ENCODE assay signal across 18 cellular contexts in the genomic region with DNA sequence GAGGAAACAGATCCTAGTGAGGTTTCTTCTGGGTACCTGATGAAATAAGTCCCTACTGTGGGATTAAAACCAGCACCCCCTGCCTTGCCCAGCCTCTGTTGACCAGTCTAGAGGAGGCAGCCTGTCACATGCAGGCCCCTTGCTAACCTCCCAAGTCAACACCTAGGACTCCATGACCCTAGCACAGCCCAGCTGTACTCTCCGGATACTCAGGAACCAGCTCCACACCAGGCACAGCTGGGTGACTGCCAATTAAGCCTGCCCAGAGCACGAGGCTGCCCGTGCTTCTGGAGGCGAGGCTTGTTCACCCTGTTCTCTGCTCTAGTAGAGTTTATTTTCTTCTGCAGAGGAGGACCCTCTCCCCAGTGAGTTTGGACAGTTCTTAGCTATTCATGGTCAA.
DNase-seq lines count a peak whose midpoint lies in the region; ATAC-seq and TF ChIP-seq lines count a peak whose summit lies in the region.
"Had no signal": no experiment of that assay in that cellular context is flagged by ENCODE, and none has a peak within 500 bp of the region (broad histone marks: within the 10 kb centered on the region; RNA-seq: fewer than 3 reads in every experiment).

No MANE protein-coding gene starts in this region.

- H3K36me3 ChIP-seq in body of pancreas (replicated peaks in 1 of 2; ENCODE audit: insufficient read depth in 1 of 2, low read depth in 2 of 2), result no peaks in the 10 kb centered on the region
- H3K36me3 ChIP-seq in prostate gland, result no peaks in the 10 kb centered on the region

- CTCF ChIA-PET in activated CD4-positive, alpha-beta memory T cell treated with anti-CD3 and anti-CD28 coated beads, Interleukin-2, amount 10 ng/mL, durations not matched to agents 7 days and 5 days (lab: Charles Lee), result no interaction called here

- POLR2A ChIA-PET in activated CD4-positive, alpha-beta memory T cell treated with anti-CD3 and anti-CD28 coated beads, Interleukin-2, amount 10 ng/mL, durations not matched to agents 7 days and 5 days (lab: Charles Lee), result no interaction called here

- intact Hi-C loops in body of pancreas (cut with DNase I) (no loop called here), left ventricle myocardium superior (cut with micrococcal nuclease) (no loop called here), prostate gland (cut with DNase I) (no loop called here)

- H3K27me3 ChIP-seq in body of pancreas, result no peaks in the 10 kb centered on the region
- H3K27me3 ChIP-seq in prostate gland (replicated peaks; ENCODE audit: insufficient read depth), result no peaks in the 10 kb centered on the region

- WGBS in body of pancreas, 2 donors, result 49 to 52% methylated on average over 4 of the region's 4 CpGs
- 29% methylated on average over 4 of the region's 4 CpGs for WGBS in prostate gland

- H3K4me1 Mint-ChIP-seq in activated CD4-positive, alpha-beta memory T cell treated with anti-CD3 and anti-CD28 coated beads, Interleukin-2, amount 10 ng/mL, durations not matched to agents 7 days and 5 days, result peaks cover under 1% of the 10 kb centered on the region

- TF ChIP-seq POLR2A in body of pancreas (IDR thresholded peaks at IDR 0.05) (no peak), prostate gland (IDR thresholded peaks at IDR 0.05) (no peak)

- H3K4me3 Mint-ChIP-seq in activated CD4-positive, alpha-beta memory T cell treated with anti-CD3 and anti-CD28 coated beads, Interleukin-2, amount 10 ng/mL, durations not matched to agents 7 days and 5 days, result no peak overlapping the region
- H3K4me3 Mint-ChIP-seq: activated CD8-positive, alpha-beta T cell treated with anti-CD3 and anti-CD28 coated beads, Interleukin-2, amount 10 ng/mL, durations not matched to agents 7 days and 5 days; activated naive CD8-positive, alpha-beta T cell treated with anti-CD3 and anti-CD28 coated beads, Interleukin-2, amount 10 ng/mL, durations not matched to agents 7 days and 5 days; CD4-positive, CD25-positive, alpha-beta regulatory T cell; effector memory CD8-positive, alpha-beta T cell; mesothelial cell of epicardium had no signal

- no peaks in the 10 kb centered on the region for H3K27me3 Mint-ChIP-seq in activated CD4-positive, alpha-beta memory T cell treated with anti-CD3 and anti-CD28 coated beads, Interleukin-2, amount 10 ng/mL, durations not matched to agents 7 days and 5 days
- H3K27me3 Mint-ChIP-seq: CD4-positive, CD25-positive, alpha-beta regulatory T cell; effector memory CD8-positive, alpha-beta T cell had no signal

- H3K4me1 ChIP-seq in body of pancreas (no peaks in the 10 kb centered on the region), prostate gland (replicated peaks) (no peaks in the 10 kb centered on the region)

- peak; percentile 15 for DNase-seq in COR-L47 (lab: John Stamatoyannopoulos, UW)
- DNase-seq in body of pancreas, result peak; percentile 50 to 79 (median 66)
- peak; percentile 76 for DNase-seq in left ventricle myocardium superior
- DNase-seq in prostate gland (ENCODE audit: low spot score), result peak; percentile 18
- DNase-seq in activated CD4-positive, alpha-beta memory T cell treated with anti-CD3 and anti-CD28 coated beads, Interleukin-2, amount 10 ng/mL, durations not matched to agents 7 days and 5 days, result no peak
- no peak for DNase-seq in D341Med (ENCODE audit: low spot score)
- no peak for DNase-seq in central memory CD4-positive, alpha-beta T cell
- DNase-seq: activated CD8-positive, alpha-beta T cell treated with anti-CD3 and anti-CD28 coated beads, Interleukin-2, amount 10 ng/mL, durations not matched to agents 7 days and 5 days; activated naive CD8-positive, alpha-beta T cell treated with anti-CD3 and anti-CD28 coated beads, Interleukin-2, amount 10 ng/mL, durations not matched to agents 7 days and 5 days; CD4-positive, CD25-positive, alpha-beta regulatory T cell; effector memory CD8-positive, alpha-beta T cell; NCI-H146; occipital lobe; T-helper 1 cell had no signal

- H3K4me3 ChIP-seq in body of pancreas (no peak overlapping the region), prostate gland (no peak overlapping the region)
- H3K4me3 ChIP-seq: smooth muscle cell had no signal

- no peak for ATAC-seq in body of pancreas
- peak; percentile 98 for ATAC-seq in left ventricle myocardium superior
- no peak for ATAC-seq in GM21717 (IDR thresholded peaks at IDR 0.05; ENCODE audit: unreplicated experiment)
- ATAC-seq: activated CD8-positive, alpha-beta T cell treated with anti-CD3 and anti-CD28 coated beads, Interleukin-2, amount 10 ng/mL, durations not matched to agents 7 days and 5 days; effector memory CD8-positive, alpha-beta T cell; HCT116 had no signal

- no peaks in the 10 kb centered on the region for H3K9me3 Mint-ChIP-seq in activated CD4-positive, alpha-beta memory T cell treated with anti-CD3 and anti-CD28 coated beads, Interleukin-2, amount 10 ng/mL, durations not matched to agents 7 days and 5 days
- H3K9me3 Mint-ChIP-seq: activated naive CD8-positive, alpha-beta T cell treated with anti-CD3 and anti-CD28 coated beads, Interleukin-2, amount 10 ng/mL, durations not matched to agents 7 days and 5 days; CD4-positive, CD25-positive, alpha-beta regulatory T cell; effector memory CD8-positive, alpha-beta T cell had no signal

- no peak overlapping the region for H3K27ac ChIP-seq in body of pancreas
- peak overlapping the region in 1 of 2 donors; percentile 25 for H3K27ac ChIP-seq in prostate gland

- no peaks in the 10 kb centered on the region for H3K36me3 Mint-ChIP-seq in activated CD4-positive, alpha-beta memory T cell treated with anti-CD3 and anti-CD28 coated beads, Interleukin-2, amount 10 ng/mL, durations not matched to agents 7 days and 5 days (ENCODE audit: low read depth)
- H3K36me3 Mint-ChIP-seq: activated naive CD8-positive, alpha-beta T cell treated with anti-CD3 and anti-CD28 coated beads, Interleukin-2, amount 10 ng/mL, durations not matched to agents 7 days and 5 days had no signal

- TF ChIP-seq CTCF in body of pancreas (IDR thresholded peaks at IDR 0.05) (no peak), prostate gland (IDR thresholded peaks at IDR 0.05) (no peak)

- H3K9me3 ChIP-seq in body of pancreas (peaks cover 0 to 3% (median 0%) of the 10 kb centered on the region in 3 donors), prostate gland (no peaks in the 10 kb centered on the region)

- H3K27ac Mint-ChIP-seq in activated CD4-positive, alpha-beta memory T cell treated with anti-CD3 and anti-CD28 coated beads, Interleukin-2, amount 10 ng/mL, durations not matched to agents 7 days and 5 days, result no peak overlapping the region
- H3K27ac Mint-ChIP-seq: activated CD8-positive, alpha-beta T cell treated with anti-CD3 and anti-CD28 coated beads, Interleukin-2, amount 10 ng/mL, durations not matched to agents 7 days and 5 days; activated naive CD8-positive, alpha-beta T cell treated with anti-CD3 and anti-CD28 coated beads, Interleukin-2, amount 10 ng/mL, durations not matched to agents 7 days and 5 days; CD4-positive, CD25-positive, alpha-beta regulatory T cell; effector memory CD8-positive, alpha-beta T cell; mesothelial cell of epicardium had no signal

Comparison
In these comparisons a context has a peak if more than half of its experiments do, and no peak if none do; other contexts are left out.
1. DNase-seq: peak in COR-L47 (single experiment), body of pancreas (4 of 4), left ventricle myocardium superior (single experiment) and prostate gland (single experiment); none in activated CD4-positive, alpha-beta memory T cell treated with anti-CD3 and anti-CD28 coated beads, Interleukin-2, amount 10 ng/mL, durations not matched to agents 7 days and 5 days (single experiment), D341Med (single experiment) and central memory CD4-positive, alpha-beta T cell (single experiment).